1 cellular context compared by ENCODE assay signal in the genomic region with DNA sequence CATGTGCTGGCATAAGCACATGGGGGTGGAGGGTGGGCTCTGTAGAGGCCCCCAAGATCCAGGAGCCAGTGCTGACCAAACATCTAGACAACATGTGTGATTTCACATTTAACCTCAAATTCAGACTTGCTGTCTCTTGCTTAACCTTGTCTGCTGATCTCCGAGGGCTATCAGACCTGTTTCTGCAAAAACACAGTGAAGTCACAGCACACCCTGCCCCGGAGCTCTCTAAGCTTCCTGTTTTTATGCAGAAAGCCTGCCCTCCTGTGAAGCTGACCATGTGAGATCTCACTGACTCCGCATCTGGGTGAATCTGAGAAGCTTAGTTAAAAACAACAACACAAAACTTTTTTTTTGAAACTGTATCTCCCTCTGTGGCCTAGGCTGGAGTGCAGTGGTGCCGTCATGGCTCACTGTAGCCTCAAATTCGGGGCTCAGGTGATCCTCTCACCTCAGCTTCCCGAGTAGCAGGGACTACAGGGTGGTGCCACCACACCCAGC.
TF ChIP-seq lines count a peak whose summit lies in the region.

No MANE protein-coding gene starts in this region.

TF ChIP-seq in endothelial cell of umbilical vein, 7 proteins besides CTCF, POLR2A, EP300 and RAD21 (continued from another document):
- TF ChIP-seq GATA2 (IDR thresholded peaks at IDR 0.05; ENCODE audit: insufficient read depth, insufficient read length, low read depth, low read length) (no peak), JUN (IDR thresholded peaks at IDR 0.05; ENCODE audit: borderline replicate concordance, insufficient read depth, insufficient read length, low read depth) (no peak), EZH2 (IDR thresholded peaks at IDR 0.05; ENCODE audit: borderline replicate concordance, low read depth, low read length, severe bottlenecking) (no peak), FOS (IDR thresholded peaks at IDR 0.05; ENCODE audit: borderline replicate concordance, insufficient read depth, low read length) (no peak), POLR2AphosphoS5 (IDR thresholded peaks at IDR 0.05; ENCODE audit: insufficient read depth, low read depth, low read length) (no peak)
